Comparison of ENCODE assay signal across 8 cellular contexts in genomic region chr2:131673400-131674173, GRCh38.
DNase-seq lines count a peak whose midpoint lies in the region; ATAC-seq and TF ChIP-seq lines count a peak whose summit lies in the region.

No MANE protein-coding gene starts in this region.

- H2AFZ ChIP-seq in OCI-LY3 (ENCODE audit: low read depth, low read length) = peak overlapping the region; percentile 16; the same call in 1 of the 2 replicates

- H3K4me3 ChIP-seq in OCI-LY3 (ENCODE audit: low read length) (peak overlapping the region; percentile 76), stomach (peak overlapping the region; percentile 34 to 49 (median 38))

- peaks cover 44% of the 10 kb centered on the region for H3K27me3 Mint-ChIP-seq in activated T-helper 1 cell treated with anti-CD3 and anti-CD28 coated beads, Interleukin-12 subunit alpha, Interleukin-12 subunit beta, Interleukin-2, Interleukin-4 antibody, amounts not matched to agents 30 ng/mL and 10 ng/mL and 1 ng/mL, durations not matched to agents 14 hours and 24 hours and 36 hours (ENCODE audit: insufficient read depth)
- H3K27me3 Mint-ChIP-seq in nephron (ENCODE audit: low read depth) = peaks cover 46% of the 10 kb centered on the region

- H3K4me1 ChIP-seq in OCI-LY3 (ENCODE audit: low read length) (peaks cover 18% of the 10 kb centered on the region), stomach (peaks cover 21 to 25% (median 23%) of the 10 kb centered on the region in 4 donors)

- no peaks in the 10 kb centered on the region for H3K36me3 Mint-ChIP-seq in activated T-helper 1 cell treated with anti-CD3 and anti-CD28 coated beads, Interleukin-12 subunit alpha, Interleukin-12 subunit beta, Interleukin-2, Interleukin-4 antibody, amounts not matched to agents 30 ng/mL and 10 ng/mL and 1 ng/mL, durations not matched to agents 14 hours and 24 hours and 36 hours (ENCODE audit: low read depth)
- no peaks in the 10 kb centered on the region for H3K36me3 Mint-ChIP-seq in nephron (ENCODE audit: low read depth)

- H3K36me3 ChIP-seq in OCI-LY3 (replicated peaks; ENCODE audit: low read depth, low read length) (no peaks in the 10 kb centered on the region), stomach (no peaks in the 10 kb centered on the region)

- ATAC-seq in GM19452 (IDR thresholded peaks at IDR 0.05; ENCODE audit: unreplicated experiment) = peak; percentile 88
- peak; percentile 96 for ATAC-seq in HG03521 (IDR thresholded peaks at IDR 0.05; ENCODE audit: unreplicated experiment)

- no peak overlapping the region for H3K27ac ChIP-seq in OCI-LY3 (ENCODE audit: low read length)
- no peak overlapping the region for H3K27ac ChIP-seq in stomach

- H3K27me3 ChIP-seq in OCI-LY3 (ENCODE audit: low read depth, low read length) (peaks cover 8% of the 10 kb centered on the region), stomach (peaks cover 0 to 47% (median 16%) of the 10 kb centered on the region in 3 donors)

- H3K9me3 ChIP-seq in OCI-LY3 (ENCODE audit: insufficient read depth, low read length) (no peaks in the 10 kb centered on the region), stomach (peaks cover 0 to 2% (median under 1%) of the 10 kb centered on the region in 4 donors)

- H4K20me1 ChIP-seq in OCI-LY3 (ENCODE audit: insufficient read depth, low read length) = no peaks in the 10 kb centered on the region

- H3K27ac Mint-ChIP-seq in activated T-helper 1 cell treated with anti-CD3 and anti-CD28 coated beads, Interleukin-12 subunit alpha, Interleukin-12 subunit beta, Interleukin-2, Interleukin-4 antibody, amounts not matched to agents 30 ng/mL and 10 ng/mL and 1 ng/mL, durations not matched to agents 14 hours and 24 hours and 36 hours = no peak overlapping the region
- H3K27ac Mint-ChIP-seq in nephron = no peak overlapping the region

- peak overlapping the region; percentile 91 for H3K4me2 ChIP-seq in OCI-LY3 (ENCODE audit: low read length)

- DNase-seq in COLO829 (ENCODE audit: low spot score) (peak; percentile 48), fibroblast of peridontal ligament (ENCODE audit: extremely low read depth) (peak; percentile 58), stomach (peak; percentile 81)
- peak; percentile 56 for DNase-seq in activated T-helper 1 cell treated with anti-CD3 and anti-CD28 coated beads, Interleukin-12 subunit alpha, Interleukin-12 subunit beta, Interleukin-2, Interleukin-4 antibody, amounts not matched to agents 30 ng/mL and 10 ng/mL and 1 ng/mL, durations not matched to agents 14 hours and 24 hours and 36 hours (ENCODE audit: low spot score)

- no peaks in the 10 kb centered on the region for H3K9me3 Mint-ChIP-seq in activated T-helper 1 cell treated with anti-CD3 and anti-CD28 coated beads, Interleukin-12 subunit alpha, Interleukin-12 subunit beta, Interleukin-2, Interleukin-4 antibody, amounts not matched to agents 30 ng/mL and 10 ng/mL and 1 ng/mL, durations not matched to agents 14 hours and 24 hours and 36 hours
- peaks cover 11% of the 10 kb centered on the region for H3K9me3 Mint-ChIP-seq in nephron

- H3K9ac ChIP-seq in OCI-LY3 (ENCODE audit: low read length) = peak overlapping the region; percentile 39

- no peak overlapping the region for H3K4me3 Mint-ChIP-seq in activated T-helper 1 cell treated with anti-CD3 and anti-CD28 coated beads, Interleukin-12 subunit alpha, Interleukin-12 subunit beta, Interleukin-2, Interleukin-4 antibody, amounts not matched to agents 30 ng/mL and 10 ng/mL and 1 ng/mL, durations not matched to agents 14 hours and 24 hours and 36 hours
- peak overlapping the region; percentile 65 to 73 (median 72) for H3K4me3 Mint-ChIP-seq in nephron

- TF ChIP-seq EP300 in stomach (IDR thresholded peaks at IDR 0.05) = no peak

- no peaks in the 10 kb centered on the region for H3K79me2 ChIP-seq in OCI-LY3 (ENCODE audit: low read length)

- intact Hi-C loops in activated T-helper 1 cell treated with anti-CD3 and anti-CD28 coated beads, Interleukin-12 subunit alpha, Interleukin-12 subunit beta, Interleukin-2, Interleukin-4 antibody, amounts not matched to agents 30 ng/mL and 10 ng/mL and 1 ng/mL, durations not matched to agents 14 hours and 24 hours and 36 hours (cut with micrococcal nuclease) = loop anchor here (1.0 to 5.0 kb wide), 4 partner anchors 9 to 876 kb away; no protein-coding TSS in a partner anchor
- intact Hi-C loops in stomach (cut with DNase I; ENCODE audit: low total_unique reads) = loop anchor here (10.0 kb wide), 2 partner anchors 131 to 519 kb away; no protein-coding TSS in a partner anchor

- no peak for TF ChIP-seq POLR2A in stomach (IDR thresholded peaks at IDR 0.05)

- peak; percentile 69 for TF ChIP-seq CTCF in OCI-LY3 (IDR thresholded peaks at IDR 0.05; ENCODE audit: low read depth, low read length)
- TF ChIP-seq CTCF in nephron (IDR thresholded peaks at IDR 0.05; ENCODE audit: unreplicated experiment in 3 of 3) = peak; percentile 92 to 95 (median 92)
- peak in 5 of 7 experiments; percentile 70 to 92 (median 88) for TF ChIP-seq CTCF in stomach (IDR thresholded peaks at IDR 0.05)

- 0 to 6% (median 2%) methylated on average over 17 to 48 of the region's 48 CpGs for WGBS in stomach, 5 donors

- peaks cover 5% of the 10 kb centered on the region for H3K4me1 Mint-ChIP-seq in activated T-helper 1 cell treated with anti-CD3 and anti-CD28 coated beads, Interleukin-12 subunit alpha, Interleukin-12 subunit beta, Interleukin-2, Interleukin-4 antibody, amounts not matched to agents 30 ng/mL and 10 ng/mL and 1 ng/mL, durations not matched to agents 14 hours and 24 hours and 36 hours (ENCODE audit: low read depth)
- H3K4me1 Mint-ChIP-seq in nephron = peaks cover 5% of the 10 kb centered on the region
